Comparison of ENCODE assay signal across 8 cellular contexts in genomic region chr7:143287321-143287934, GRCh38. TPM values are rescaled to one million over a fixed set of nuclear protein-coding genes. Genes with fewer than 3 reads are reported as not detected.
DNase-seq lines count a peak whose midpoint lies in the region; ATAC-seq and TF ChIP-seq lines count a peak whose summit lies in the region.

No MANE protein-coding gene starts in this region.

- H3K4me2 ChIP-seq in PC-3 (ENCODE audit: low read length) (peak overlapping the region; percentile 99; the same call in 1 of the 2 replicates), parathyroid adenoma (ENCODE audit: low read length) (peak overlapping the region; percentile 83)

- no peaks in the 10 kb centered on the region for H3K27me3 Mint-ChIP-seq in CD4-positive, CD25-positive, alpha-beta regulatory T cell
- H3K27me3 Mint-ChIP-seq in endothelial cell (ENCODE audit: unreplicated experiment), result peaks cover 18% of the 10 kb centered on the region

- no peaks in the 10 kb centered on the region for H3K9me3 ChIP-seq in CD4-positive, CD25-positive, alpha-beta regulatory T cell (ENCODE audit: control insufficient read depth in 2 of 2, low read length in 2 of 2)
- H3K9me3 ChIP-seq in PC-3 (ENCODE audit: low read length) (no peaks in the 10 kb centered on the region), parathyroid adenoma (ENCODE audit: control insufficient read depth, low read length) (no peaks in the 10 kb centered on the region)

- DNase-seq in CD4-positive, CD25-positive, alpha-beta regulatory T cell, result no peak
- no peak for DNase-seq in PC-3
- no peak for DNase-seq in endothelial cell (ENCODE audit: low spot score)
- DNase-seq in NCI-H1105 treated with DMSO at 0.1 percent for 48 hours (lab: John Stamatoyannopoulos, UW), result no peak
- no peak for DNase-seq in GM10248 (ENCODE audit: extremely low spot score)
- DNase-seq in stimulated activated CD4-positive, alpha-beta T cell treated with anti-CD3 and anti-CD28 coated beads, Interleukin-2, amount 100 ng/mL, for 24 hours, result no peak
- DNase-seq in NK-92 treated with Interleukin-12 subunit alpha and Interleukin-12 subunit beta, amount 100 ng/mL, for 24 hours (lab: John Stamatoyannopoulos, UW), result no peak

- H4K20me1 ChIP-seq in PC-3 (ENCODE audit: low read length), result peaks cover 18% of the 10 kb centered on the region; the same call in 1 of the 2 replicates

- no peaks in the 10 kb centered on the region for H3F3A ChIP-seq in PC-3 (ENCODE audit: low read length, unreplicated experiment)

- peak overlapping the region; percentile 38 to 90 (median 90) for H3K27ac Mint-ChIP-seq in CD4-positive, CD25-positive, alpha-beta regulatory T cell
- H3K27ac Mint-ChIP-seq in endothelial cell (ENCODE audit: unreplicated experiment), result peak overlapping the region; percentile 26

- POLR2A ChIA-PET in PC-3 (lab: Charles Lee; ENCODE audit: unreplicated experiment), result interaction anchor here (1.0 kb wide), 1 partner anchor 8 kb away, joined by 6 read pairs; no protein-coding TSS in a partner anchor
- POLR2A ChIA-PET in GM10248 (lab: Yijun Ruan, JAX), result interaction anchor here (0.6 to 1.0 kb wide), 4 partner anchors 9 to 24 kb away, joined by 3 to 5 read pairs (median 3); partner anchors contain the start of gene GSTK1

- H2AFZ ChIP-seq in PC-3 (ENCODE audit: low read length) (peak overlapping the region; percentile 79), parathyroid adenoma (peak overlapping the region; percentile 97)

- H3K36me3 Mint-ChIP-seq in CD4-positive, CD25-positive, alpha-beta regulatory T cell, result peaks cover 14% of the 10 kb centered on the region
- peaks cover 21% of the 10 kb centered on the region for H3K36me3 Mint-ChIP-seq in endothelial cell (ENCODE audit: low read depth, unreplicated experiment)

- H3K9me3 Mint-ChIP-seq in CD4-positive, CD25-positive, alpha-beta regulatory T cell, result no peaks in the 10 kb centered on the region
- H3K9me3 Mint-ChIP-seq in endothelial cell (ENCODE audit: unreplicated experiment), result peaks cover 4% of the 10 kb centered on the region

- H3K79me2 ChIP-seq in PC-3 (ENCODE audit: low read length) (peaks cover 49% of the 10 kb centered on the region), parathyroid adenoma (no peaks in the 10 kb centered on the region)

- peaks cover 19% of the 10 kb centered on the region for H3K36me3 ChIP-seq in CD4-positive, CD25-positive, alpha-beta regulatory T cell (ENCODE audit: control insufficient read depth, insufficient read depth, low read length)
- H3K36me3 ChIP-seq in PC-3 (ENCODE audit: low read depth, low read length) (peaks cover 19% of the 10 kb centered on the region), parathyroid adenoma (ENCODE audit: control insufficient read depth, insufficient read depth, low read length) (no peaks in the 10 kb centered on the region)

- H3K4me1 ChIP-seq in CD4-positive, CD25-positive, alpha-beta regulatory T cell (ENCODE audit: control insufficient read depth, insufficient read depth, low read length, poor library complexity, severe bottlenecking), result peaks cover 43% of the 10 kb centered on the region
- H3K4me1 ChIP-seq in PC-3 (ENCODE audit: insufficient read depth, low read length) (peaks cover 47% of the 10 kb centered on the region), parathyroid adenoma (peaks cover 7% of the 10 kb centered on the region)

- H3K4me3 Mint-ChIP-seq in CD4-positive, CD25-positive, alpha-beta regulatory T cell, result peak overlapping the region; percentile 95 to 99 (median 98)
- H3K4me3 Mint-ChIP-seq in endothelial cell (ENCODE audit: unreplicated experiment), result peak overlapping the region; percentile 60

- H3K9ac ChIP-seq in PC-3 (ENCODE audit: low read length) (peak overlapping the region; percentile 15; the same call in 1 of the 2 replicates), parathyroid adenoma (no peak overlapping the region)

- peaks cover 32 to 75% (median 60%) of the 10 kb centered on the region in 4 donors for H3K4me1 Mint-ChIP-seq in CD4-positive, CD25-positive, alpha-beta regulatory T cell
- peaks cover 63% of the 10 kb centered on the region for H3K4me1 Mint-ChIP-seq in endothelial cell (ENCODE audit: unreplicated experiment)

- ATAC-seq in CD4-positive, CD25-positive, alpha-beta regulatory T cell (ENCODE audit: low read depth in 2 of 2), result no peak
- no peak for ATAC-seq in PC-3

- intact Hi-C loops in PC-3 (cut with micrococcal nuclease), result no loop called here

- no peaks in the 10 kb centered on the region for H3K9me2 ChIP-seq in PC-3 (replicated peaks; ENCODE audit: low read length)

- peak overlapping the region; percentile 15 for H3K4me3 ChIP-seq in CD4-positive, CD25-positive, alpha-beta regulatory T cell (ENCODE audit: low read depth, low read length)
- no peak overlapping the region; the same call in 1 of the 2 replicates for H3K4me3 ChIP-seq in PC-3 (ENCODE audit: low read length)
- peak overlapping the region; percentile 79 for H3K4me3 ChIP-seq in parathyroid adenoma (ENCODE audit: low read depth, low read length)

- TSS peak; percentile 14 for BruUV-seq in PC-3 (replicated peaks; lab: Mats Ljungman, UMichigan)

- CTCF ChIA-PET in PC-3 (lab: Charles Lee), result interaction anchor here (0.9 kb wide), 2 partner anchors 12 to 72 kb away, joined by 3 to 5 read pairs; no protein-coding TSS in a partner anchor
- CTCF ChIA-PET in GM10248 (lab: Yijun Ruan, JAX), result interaction anchor here (0.6 to 3.1 kb wide), 13 partner anchors 10 to 93 kb away, joined by 3 to 21 read pairs (median 4); partner anchors contain the start of gene GSTK1

- H3K27me3 ChIP-seq in CD4-positive, CD25-positive, alpha-beta regulatory T cell (ENCODE audit: control insufficient read depth, insufficient read depth, low read length), result no peaks in the 10 kb centered on the region
- H3K27me3 ChIP-seq in PC-3 (ENCODE audit: low read length) (no peaks in the 10 kb centered on the region), parathyroid adenoma (ENCODE audit: control insufficient read depth, insufficient read depth, low read length) (no peaks in the 10 kb centered on the region)

- TF ChIP-seq CTCF in PC-3 (conservative IDR thresholded peaks at IDR 0.05; ENCODE audit: low read depth, low read length), result no peak
- TF ChIP-seq CTCF in endothelial cell (IDR thresholded peaks at IDR 0.05; ENCODE audit: unreplicated experiment), result no peak
- TF ChIP-seq CTCF in parathyroid adenoma (IDR thresholded peaks at IDR 0.05), result no peak
- TF ChIP-seq CTCF in GM10248 (IDR thresholded peaks at IDR 0.05; ENCODE audit: control extremely low read depth, extremely low read depth, low read depth, missing control alignments), result no peak

- H3K27ac ChIP-seq in CD4-positive, CD25-positive, alpha-beta regulatory T cell (ENCODE audit: insufficient read depth, low read length, poor library complexity, severe bottlenecking), result peak overlapping the region; percentile 70
- peak overlapping the region; percentile 26; the same call in 1 of the 2 replicates for H3K27ac ChIP-seq in PC-3 (ENCODE audit: low read length)
- H3K27ac ChIP-seq in parathyroid adenoma, result peak overlapping the region; percentile 63

RNA-seq across cellular contexts. Expression of gene CASP2, which starts 0.7 kb away (rescaled TPM):
- 61.4 TPM for total RNA-seq in CD4-positive, CD25-positive, alpha-beta regulatory T cell
- polyA plus RNA-seq in CD4-positive, CD25-positive, alpha-beta regulatory T cell, result 10 to 100 TPM; 20.5 to 27.1 (median 24.1) TPM
- total RNA-seq in PC-3 (2014; rRNA removed) (25.1 and 26.4 TPM in 2 replicates), endothelial cell (ENCODE audit: unreplicated experiment) (55.3 TPM)

RNA-seq across cellular contexts. Expression of gene TMEM139, which starts 2.7 kb away (rescaled TPM):
- 0.91 TPM for total RNA-seq in CD4-positive, CD25-positive, alpha-beta regulatory T cell
- polyA plus RNA-seq in CD4-positive, CD25-positive, alpha-beta regulatory T cell, result 1 to 10 TPM in 2 of 4 donors, under 1 TPM in 2; 0.75 to 1.3 (median 1.0) TPM
- total RNA-seq in PC-3 (2014; rRNA removed) (5.2 and 6.2 TPM in 2 replicates), endothelial cell (ENCODE audit: unreplicated experiment) (0.23 TPM)

RNA-seq across cellular contexts. Expression of gene GSTK1, which starts 24.2 kb away (rescaled TPM):
- 475 TPM for total RNA-seq in CD4-positive, CD25-positive, alpha-beta regulatory T cell
- 100 to 1,000 TPM; 589 to 845 (median 707) TPM for polyA plus RNA-seq in CD4-positive, CD25-positive, alpha-beta regulatory T cell
- 111 and 117 TPM in 2 replicates for total RNA-seq in PC-3 (2014; rRNA removed)
- 80.0 TPM for total RNA-seq in endothelial cell (ENCODE audit: unreplicated experiment)

RNA-seq across cellular contexts. Expression of gene CLCN1, which starts 28.5 kb away (rescaled TPM):
- total RNA-seq in CD4-positive, CD25-positive, alpha-beta regulatory T cell, result not detected
- polyA plus RNA-seq in CD4-positive, CD25-positive, alpha-beta regulatory T cell, result under 1 TPM in 1 of 4 donors, not detected in 3; 0.05 TPM
- 0.55 and 0.69 TPM in 2 replicates for total RNA-seq in PC-3 (2014; rRNA removed)
- not detected for total RNA-seq in endothelial cell (ENCODE audit: unreplicated experiment)
